In the genomic region with DNA sequence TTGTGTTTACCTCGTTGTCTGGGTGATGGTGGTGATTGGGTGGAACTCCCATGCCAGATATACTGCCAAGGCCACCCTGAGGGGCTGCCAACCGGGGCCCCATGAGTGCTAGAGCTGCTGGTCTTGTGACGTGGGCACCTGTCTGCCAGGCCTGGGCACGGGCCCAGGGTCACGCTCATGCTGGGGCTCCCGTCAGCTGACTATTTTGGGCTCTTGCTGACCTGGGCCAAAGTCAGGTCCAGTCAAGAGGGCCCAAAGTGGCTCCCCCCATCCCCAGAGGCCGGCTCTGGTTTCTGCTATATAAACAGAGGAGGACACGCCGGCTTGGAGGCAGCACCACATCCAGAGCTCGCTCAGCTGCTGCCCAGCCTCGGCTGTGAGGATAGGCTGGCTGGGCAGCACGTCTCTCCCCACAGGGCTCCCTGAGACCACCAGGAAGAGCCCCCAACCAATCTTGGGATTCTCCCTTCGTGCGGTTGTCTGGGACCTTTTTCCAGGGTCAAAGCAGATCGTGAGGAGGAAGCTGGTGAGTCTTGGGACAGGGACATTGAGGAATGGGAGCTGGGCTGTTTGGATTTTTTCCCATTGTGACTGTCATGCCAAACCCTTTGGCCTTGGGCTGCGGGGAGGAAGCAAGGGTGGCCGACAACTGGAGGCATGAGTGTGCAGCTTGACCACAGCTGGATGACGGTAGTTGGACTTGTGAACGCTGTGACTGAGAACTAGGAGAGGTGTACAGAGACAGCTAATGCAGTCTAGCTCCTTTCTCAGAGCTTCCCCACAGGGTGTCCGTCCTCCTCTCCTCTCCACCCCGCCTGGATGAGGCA, we compare ENCODE assay signal across 14 cellular contexts. TPM values are rescaled to one million over a fixed set of nuclear protein-coding genes. Genes with fewer than 3 reads are reported as not detected.
DNase-seq lines count a peak whose midpoint lies in the region; ATAC-seq and TF ChIP-seq lines count a peak whose summit lies in the region.
"Had no signal": no experiment of that assay in that cellular context is flagged by ENCODE, and none has a peak within 500 bp of the region (broad histone marks: within the 10 kb centered on the region; RNA-seq: fewer than 3 reads in every experiment).

No MANE protein-coding gene starts in this region.

- no peaks in the 10 kb centered on the region for H3K9me3 Mint-ChIP-seq in activated naive CD8-positive, alpha-beta T cell (ENCODE audit: low read depth)
- H3K9me3 Mint-ChIP-seq in activated naive CD8-positive, alpha-beta T cell treated with anti-CD3 and anti-CD28 coated beads for 36 hours: no peaks in the 10 kb centered on the region

- H3K27me3 ChIP-seq in uterus (no peaks in the 10 kb centered on the region), foreskin keratinocyte (no peaks in the 10 kb centered on the region)
- H3K27me3 ChIP-seq in effector memory CD4-positive, alpha-beta T cell (replicated peaks; ENCODE audit: control insufficient read depth, insufficient read depth, low read length, poor library complexity, severe bottlenecking): no peaks in the 10 kb centered on the region

- H3K4me1 Mint-ChIP-seq in activated naive CD8-positive, alpha-beta T cell (ENCODE audit: low read depth): peaks cover 49% of the 10 kb centered on the region
- H3K4me1 Mint-ChIP-seq in activated naive CD8-positive, alpha-beta T cell treated with anti-CD3 and anti-CD28 coated beads for 36 hours: peaks cover 54% of the 10 kb centered on the region

- DNase-seq in activated naive CD8-positive, alpha-beta T cell treated with anti-CD3 and anti-CD28 coated beads for 36 hours: no peak
- DNase-seq in foreskin fibroblast (peak; percentile 47 to 65), omental fat pad (ENCODE audit: low spot score) (no peak), uterus (peak in 1 of 2 donors; percentile 63), foreskin keratinocyte (no peak)
- DNase-seq in effector memory CD4-positive, alpha-beta T cell: no peak
- DNase-seq: 8988T, amniotic stem cell, EL, retina had no signal

- TF ChIP-seq CTCF in foreskin fibroblast (IDR thresholded peaks at IDR 0.05; ENCODE audit: low read depth, low read length): no peak
- no peak for TF ChIP-seq CTCF in omental fat pad (IDR thresholded peaks at IDR 0.05)
- no peak for TF ChIP-seq CTCF in uterus (IDR thresholded peaks at IDR 0.05)
- no peak for TF ChIP-seq CTCF in foreskin keratinocyte (conservative IDR thresholded peaks at IDR 0.05)

- peaks cover 15 to 22% of the 10 kb centered on the region in 2 donors for H3K4me1 ChIP-seq in uterus
- peaks cover 7% of the 10 kb centered on the region for H3K4me1 ChIP-seq in effector memory CD4-positive, alpha-beta T cell (ENCODE audit: control insufficient read depth, insufficient read depth, low read length, poor library complexity, severe bottlenecking)
- no peaks in the 10 kb centered on the region for H3K4me1 ChIP-seq in foreskin keratinocyte

- no peaks in the 10 kb centered on the region for H3K27me3 Mint-ChIP-seq in activated naive CD8-positive, alpha-beta T cell
- H3K27me3 Mint-ChIP-seq in activated naive CD8-positive, alpha-beta T cell treated with anti-CD3 and anti-CD28 coated beads for 36 hours: no peaks in the 10 kb centered on the region

- H3K9me3 ChIP-seq in uterus: no peaks in the 10 kb centered on the region
- no peaks in the 10 kb centered on the region for H3K9me3 ChIP-seq in effector memory CD4-positive, alpha-beta T cell (ENCODE audit: control insufficient read depth, low read length)

- peak overlapping the region; percentile 22 for H3K27ac Mint-ChIP-seq in activated naive CD8-positive, alpha-beta T cell
- no peak overlapping the region for H3K27ac Mint-ChIP-seq in activated naive CD8-positive, alpha-beta T cell treated with anti-CD3 and anti-CD28 coated beads for 36 hours

- no peaks in the 10 kb centered on the region for H3K36me3 ChIP-seq in uterus
- H3K36me3 ChIP-seq in effector memory CD4-positive, alpha-beta T cell (ENCODE audit: control insufficient read depth, insufficient read depth, low read length): no peaks in the 10 kb centered on the region

- ATAC-seq in omental fat pad (ENCODE audit: low FRiP score) (peak; percentile 37), GM21390 (IDR thresholded peaks at IDR 0.05; ENCODE audit: unreplicated experiment) (no peak), foreskin keratinocyte (no peak)

- H3K36me3 Mint-ChIP-seq in activated naive CD8-positive, alpha-beta T cell: no peaks in the 10 kb centered on the region
- H3K36me3 Mint-ChIP-seq in activated naive CD8-positive, alpha-beta T cell treated with anti-CD3 and anti-CD28 coated beads for 36 hours: peaks cover 33% of the 10 kb centered on the region

- no peak for TF ChIP-seq POLR2A in uterus (IDR thresholded peaks at IDR 0.05)

- peak overlapping the region; percentile 95 to 99 for H3K27ac ChIP-seq in uterus
- H3K27ac ChIP-seq in effector memory CD4-positive, alpha-beta T cell (ENCODE audit: insufficient read depth, low read length, poor library complexity, severe bottlenecking): no peak overlapping the region
- H3K27ac ChIP-seq in foreskin keratinocyte: no peak overlapping the region
- H3K27ac ChIP-seq: epithelial cell of prostate had no signal

- H3K4me3 ChIP-seq in foreskin fibroblast (ENCODE audit: low read depth in 1 of 2, low read length in 2 of 2): no peak overlapping the region
- H3K4me3 ChIP-seq in uterus: peak overlapping the region in 1 of 2 donors; percentile 9
- H3K4me3 ChIP-seq in effector memory CD4-positive, alpha-beta T cell (ENCODE audit: insufficient read depth, low read depth, low read length, poor library complexity, severe bottlenecking): no peak overlapping the region

- intact Hi-C loops in uterus (cut with DNase I; ENCODE audit: low total_unique reads): no loop called here

- H3K4me3 Mint-ChIP-seq in activated naive CD8-positive, alpha-beta T cell: no peak overlapping the region
- H3K4me3 Mint-ChIP-seq in activated naive CD8-positive, alpha-beta T cell treated with anti-CD3 and anti-CD28 coated beads for 36 hours: no peak overlapping the region

RNA-seq across cellular contexts. Expression of a gene that starts 7.6 kb away (rescaled TPM):
- total RNA-seq in activated naive CD8-positive, alpha-beta T cell treated with anti-CD3 and anti-CD28 coated beads for 36 hours: 10 to 100 TPM; 88.0 to 92.6 TPM
- total RNA-seq in omental fat pad: 1,000 to 10,000 TPM in 1 of 4 donors, 100 to 1,000 TPM in 2, 10 to 100 TPM in 1; 74.9 to 1,106 (median 350) TPM
- 100 to 1,000 TPM in 3 of 4 donors, 10 to 100 TPM in 1; 31.7 to 297 (median 135) TPM for total RNA-seq in uterus
- 3.0 and 3.5 TPM in 2 replicates for total RNA-seq in foreskin keratinocyte
- 2.8 and 3.0 TPM in 2 replicates for polyA plus RNA-seq in foreskin keratinocyte

RNA-seq across cellular contexts. Expression of a gene that starts 26.2 kb away (rescaled TPM):
- total RNA-seq in activated naive CD8-positive, alpha-beta T cell treated with anti-CD3 and anti-CD28 coated beads for 36 hours: 10 to 100 TPM; 39.8 to 41.2 TPM
- total RNA-seq in omental fat pad (10 to 100 TPM; 33.6 to 65.5 (median 52.6) TPM), uterus (10 to 100 TPM; 28.3 to 42.1 (median 37.2) TPM), foreskin keratinocyte (62.5 and 66.1 TPM in 2 replicates)
- 77.8 and 83.1 TPM in 2 replicates for polyA plus RNA-seq in foreskin keratinocyte

RNA-seq across cellular contexts. Expression of a gene that starts 35.9 kb away (rescaled TPM):
- total RNA-seq in activated naive CD8-positive, alpha-beta T cell treated with anti-CD3 and anti-CD28 coated beads for 36 hours: not detected
- 1 to 10 TPM in 3 of 4 donors, not detected in 1; 1.1 to 1.9 (median 1.1) TPM for total RNA-seq in omental fat pad
- total RNA-seq in uterus: not detected
- not detected in 2 replicates for total RNA-seq in foreskin keratinocyte
- polyA plus RNA-seq in foreskin keratinocyte: not detected in 2 replicates
- total RNA-seq: kidney epithelial cell had no signal

RNA-seq across cellular contexts. Expression of a gene that starts 36.9 kb away (rescaled TPM):
- total RNA-seq in activated naive CD8-positive, alpha-beta T cell treated with anti-CD3 and anti-CD28 coated beads for 36 hours: 10 to 100 TPM in 1 of 2 experiments, 1 to 10 TPM in 1; 9.1 to 11.3 TPM
- total RNA-seq in omental fat pad (10 to 100 TPM; 19.0 to 67.9 (median 29.5) TPM), uterus (100 to 1,000 TPM in 1 of 4 donors, 10 to 100 TPM in 2, 1 to 10 TPM in 1; 6.4 to 153 (median 42.1) TPM), foreskin keratinocyte (0.11 and 0.44 TPM in 2 replicates)
- 0.12 and 0.15 TPM in 2 replicates for polyA plus RNA-seq in foreskin keratinocyte

Comparison
In these comparisons a context has a peak if more than half of its experiments do, and no peak if none do; other contexts are left out.
1. DNase-seq: peak in foreskin fibroblast (2 of 2); none in activated naive CD8-positive, alpha-beta T cell treated with anti-CD3 and anti-CD28 coated beads for 36 hours (single experiment), omental fat pad (single experiment), effector memory CD4-positive, alpha-beta T cell (0 of 3) and foreskin keratinocyte (0 of 2).
2. H3K27ac ChIP-seq: peak in uterus (2 of 2); none in effector memory CD4-positive, alpha-beta T cell (single experiment) and foreskin keratinocyte (single experiment).